ENCODE assay signal across 14 cellular contexts in the genomic region with DNA sequence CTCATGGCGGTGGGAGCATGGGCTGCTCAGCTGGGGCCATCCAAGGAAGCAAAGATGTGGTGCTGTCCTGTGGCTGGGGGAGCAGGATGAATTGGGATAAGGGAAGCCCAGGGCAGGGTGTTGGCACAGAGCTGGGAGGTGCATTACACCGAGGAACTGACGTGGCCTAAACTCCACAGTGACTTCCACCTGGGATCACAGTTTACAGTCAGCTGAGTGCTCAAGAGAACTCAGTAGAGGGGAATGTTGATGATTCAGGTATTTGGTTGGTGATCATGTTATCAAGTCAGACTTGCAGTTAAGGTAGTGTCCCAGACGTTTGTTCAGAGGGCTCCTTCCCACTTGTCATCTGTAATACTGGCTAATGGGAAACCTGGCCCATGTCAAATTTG.
DNase-seq lines count a peak whose midpoint lies in the region; ATAC-seq and TF ChIP-seq lines count a peak whose summit lies in the region.
"Had no signal": no experiment of that assay in that cellular context is flagged by ENCODE, and none has a peak within 500 bp of the region (broad histone marks: within the 10 kb centered on the region; RNA-seq: fewer than 3 reads in every experiment).

No MANE protein-coding gene starts in this region.

- no peak for TF ChIP-seq CTCF in BE2C (IDR thresholded peaks at IDR 0.05; ENCODE audit: low read depth, low read length)

- no peaks in the 10 kb centered on the region for H3K27me3 Mint-ChIP-seq in effector memory CD8-positive, alpha-beta T cell

- H3K9ac ChIP-seq in Karpas-422 (ENCODE audit: low read length): no peak overlapping the region
- H3K9ac ChIP-seq in mucosa of stomach (ENCODE audit: low read length): peak overlapping the region; percentile 44

- H3K4me1 Mint-ChIP-seq in effector memory CD8-positive, alpha-beta T cell (ENCODE audit: low read depth in 2 of 2): peaks cover 70 to 72% of the 10 kb centered on the region in 2 donors

- peak overlapping the region; percentile 18; the same call in 1 of the 2 replicates for H3K4me3 ChIP-seq in BE2C (ENCODE audit: low read depth, low read length)
- H3K4me3 ChIP-seq in Karpas-422 (ENCODE audit: low read length): no peak overlapping the region
- no peak overlapping the region for H3K4me3 ChIP-seq in mucosa of stomach (ENCODE audit: low read length)
- H3K4me3 ChIP-seq: ascending aorta had no signal

- ATAC-seq in effector memory CD8-positive, alpha-beta T cell (replicated peaks): no peak
- ATAC-seq in GM19351 (IDR thresholded peaks at IDR 0.05; ENCODE audit: unreplicated experiment) (no peak), GM19395 (IDR thresholded peaks at IDR 0.05; ENCODE audit: unreplicated experiment) (no peak)
- ATAC-seq: HepG2; stimulated activated naive CD8-positive, alpha-beta T cell treated with anti-CD3 and anti-CD28 coated beads, Interleukin-15, Interleukin-2, amounts not matched to agents 100 U/mL and 50 U/mL, for 24 hours had no signal

- peak overlapping the region; percentile 32; the same call in 1 of the 2 replicates for H3K27ac ChIP-seq in Karpas-422 (ENCODE audit: low read length)

- no peak for DNase-seq in BE2C
- DNase-seq in Karpas-422: no peak
- DNase-seq in effector memory CD8-positive, alpha-beta T cell: no peak
- no peak for DNase-seq in globus pallidus (ENCODE audit: low spot score)
- no peak for DNase-seq in stimulated activated naive CD4-positive, alpha-beta T cell treated with Interleukin-2 at 50 U/mL for 16 hours (lab: John Stamatoyannopoulos, UW)
- DNase-seq: activated CD4-positive, alpha-beta T cell treated with anti-CD3 and anti-CD28 coated beads, Interleukin-2, amount 50 U/mL, for 4 hours; COR-L47; NCI-H2171; stimulated activated naive CD8-positive, alpha-beta T cell treated with anti-CD3 and anti-CD28 coated beads, Interleukin-15, Interleukin-2, amounts not matched to agents 100 U/mL and 50 U/mL, for 24 hours had no signal

- H3K9me3 Mint-ChIP-seq in effector memory CD8-positive, alpha-beta T cell: no peaks in the 10 kb centered on the region

- H3K4me3 Mint-ChIP-seq in effector memory CD8-positive, alpha-beta T cell: peak overlapping the region; percentile 43 to 64

- no peaks in the 10 kb centered on the region for H3K9me3 ChIP-seq in BE2C
- H3K9me3 ChIP-seq in Karpas-422 (ENCODE audit: low read length): no peaks in the 10 kb centered on the region
- H3K9me3 ChIP-seq in mucosa of stomach (ENCODE audit: control insufficient read depth, low read length): no peaks in the 10 kb centered on the region
- H3K9me3 ChIP-seq: ascending aorta had no signal

- peaks cover 98% of the 10 kb centered on the region for H3K36me3 Mint-ChIP-seq in effector memory CD8-positive, alpha-beta T cell (ENCODE audit: insufficient read depth)

- no peaks in the 10 kb centered on the region for H4K20me1 ChIP-seq in Karpas-422 (ENCODE audit: insufficient read depth, low read depth, low read length)

- peak overlapping the region; percentile 78 to 98 for H3K27ac Mint-ChIP-seq in effector memory CD8-positive, alpha-beta T cell

- H2AFZ ChIP-seq in Karpas-422 (ENCODE audit: low read length): no peak overlapping the region

- H3K79me2 ChIP-seq in Karpas-422 (ENCODE audit: low read length): peaks cover 97% of the 10 kb centered on the region

- H3K4me2 ChIP-seq in Karpas-422 (ENCODE audit: low read depth, low read length, poor library complexity, severe bottlenecking): peak overlapping the region; percentile 36

- H3K9me2 ChIP-seq in Karpas-422 (replicated peaks; ENCODE audit: insufficient read depth, low read length): no peaks in the 10 kb centered on the region

- H3K27me3 ChIP-seq in BE2C: no peaks in the 10 kb centered on the region
- H3K27me3 ChIP-seq in Karpas-422 (ENCODE audit: low read length): no peaks in the 10 kb centered on the region
- no peaks in the 10 kb centered on the region for H3K27me3 ChIP-seq in mucosa of stomach (ENCODE audit: control insufficient read depth, insufficient read depth, low read length)
- H3K27me3 ChIP-seq: ascending aorta had no signal

- H3K36me3 ChIP-seq in BE2C (peaks cover 31% of the 10 kb centered on the region), Karpas-422 (ENCODE audit: insufficient read depth, low read length) (peaks cover 17% of the 10 kb centered on the region), mucosa of stomach (ENCODE audit: control insufficient read depth, insufficient read depth, low read length) (no peaks in the 10 kb centered on the region)

- H3K4me1 ChIP-seq in BE2C (peaks cover 69% of the 10 kb centered on the region), Karpas-422 (ENCODE audit: low read length) (peaks cover 81% of the 10 kb centered on the region), mucosa of stomach (ENCODE audit: control insufficient read depth, insufficient read depth, low read length) (peaks cover 20% of the 10 kb centered on the region)
